ENCODE assay signal across 17 cellular contexts in genomic region chr1:33153650-33154049, GRCh38. TPM values are rescaled to one million over a fixed set of nuclear protein-coding genes. Genes with fewer than 3 reads are reported as not detected.
DNase-seq lines count a peak whose midpoint lies in the region; FAIRE-seq and TF ChIP-seq lines count a peak whose summit lies in the region.
"Had no signal": no experiment of that assay in that cellular context is flagged by ENCODE, and none has a peak within 500 bp of the region (broad histone marks: within the 10 kb centered on the region; RNA-seq: fewer than 3 reads in every experiment).

No MANE protein-coding gene starts in this region.

- H3K9me3 ChIP-seq in OCI-LY7 (ENCODE audit: low read length) = no peaks in the 10 kb centered on the region
- H3K9me3 ChIP-seq in endodermal cell (ENCODE audit: control insufficient read depth, low read length) = no peaks in the 10 kb centered on the region
- H3K9me3 ChIP-seq in prostate gland = no peaks in the 10 kb centered on the region
- H3K9me3 ChIP-seq: psoas muscle, SK-N-SH had no signal

- no peak overlapping the region for H3K4me3 Mint-ChIP-seq in endodermal cell
- H3K4me3 Mint-ChIP-seq: activated CD8-positive, alpha-beta T cell treated with anti-CD3 and anti-CD28 coated beads for 36 hours had no signal

- H3K9me2 ChIP-seq in OCI-LY7 (ENCODE audit: insufficient read depth, low read length) = no peaks in the 10 kb centered on the region
- H3K9me2 ChIP-seq: SK-N-SH had no signal

- no peaks in the 10 kb centered on the region for H3K9me3 Mint-ChIP-seq in endodermal cell
- H3K9me3 Mint-ChIP-seq: activated CD8-positive, alpha-beta T cell treated with anti-CD3 and anti-CD28 coated beads for 36 hours had no signal

- no TSS peak for BruUV-seq in OCI-LY7 (replicated peaks; lab: Mats Ljungman, UMichigan)

- peaks cover 8% of the 10 kb centered on the region for H3K4me1 Mint-ChIP-seq in endodermal cell

- no peaks in the 10 kb centered on the region for H3K79me2 ChIP-seq in OCI-LY7 (ENCODE audit: insufficient read depth, low read depth, low read length)

- H3K27ac Mint-ChIP-seq in endodermal cell = peak overlapping the region; percentile 83

- POLR2A ChIA-PET in OCI-LY7 (lab: Charles Lee) = interaction anchor here (0.7 kb wide), 1 partner anchor 123 kb away, joined by 3 read pairs; no protein-coding TSS in a partner anchor

- no peak overlapping the region for H3K9ac ChIP-seq in endodermal cell (ENCODE audit: extremely low read depth, low read length, poor library complexity, severe bottlenecking)
- H3K9ac ChIP-seq: SK-N-SH had no signal

- peak overlapping the region; percentile 23 for H3K27ac ChIP-seq in OCI-LY7 (ENCODE audit: low read depth, low read length, poor library complexity, severe bottlenecking)
- peak overlapping the region; percentile 96 for H3K27ac ChIP-seq in endodermal cell (ENCODE audit: low read depth, low read length)
- H3K27ac ChIP-seq in prostate gland = peak overlapping the region; percentile 79 to 83
- H3K27ac ChIP-seq: psoas muscle had no signal

- DNase-seq in GM12891 (ENCODE audit: insufficient read length, low spot score) = no peak
- no peak for DNase-seq in OCI-LY7 (ENCODE audit: low spot score)
- no peak for DNase-seq in endodermal cell
- no peak for DNase-seq in prostate gland (ENCODE audit: low spot score)
- no peak for DNase-seq in nucleus accumbens (lab: John Stamatoyannopoulos, UW)
- no peak for DNase-seq in stimulated activated CD4-positive, alpha-beta T cell treated with anti-CD3 and anti-CD28 coated beads, Interleukin-2, amount 100 ng/mL, for 24 hours
- DNase-seq in globus pallidus (ENCODE audit: low spot score) = no peak
- no peak for DNase-seq in HuH-7 (ENCODE audit: low spot score)
- DNase-seq: activated CD8-positive, alpha-beta T cell treated with anti-CD3 and anti-CD28 coated beads for 36 hours; cortex of kidney; DMS53; kidney glomerular epithelial cell; MM.1S; OCI-M1; stimulated activated CD4-positive, alpha-beta T cell treated with anti-CD3 and anti-CD28 coated beads, Interleukin-15, amount 100 ng/mL, for 24 hours had no signal

- H3K27me3 ChIP-seq in endodermal cell (ENCODE audit: control insufficient read depth, insufficient read depth, low read length, poor library complexity, severe bottlenecking) (no peaks in the 10 kb centered on the region), prostate gland (replicated peaks; ENCODE audit: insufficient read depth) (no peaks in the 10 kb centered on the region)

- peaks cover 14% of the 10 kb centered on the region for H3K36me3 Mint-ChIP-seq in endodermal cell (ENCODE audit: low read depth)

- H3K36me3 ChIP-seq in OCI-LY7 (ENCODE audit: insufficient read depth, low read length) = no peaks in the 10 kb centered on the region
- no peaks in the 10 kb centered on the region for H3K36me3 ChIP-seq in endodermal cell (ENCODE audit: control insufficient read depth, insufficient read depth, low read length)
- no peaks in the 10 kb centered on the region for H3K36me3 ChIP-seq in prostate gland

- no peaks in the 10 kb centered on the region for H3K27me3 Mint-ChIP-seq in endodermal cell (ENCODE audit: insufficient read depth)
- H3K27me3 Mint-ChIP-seq: activated CD8-positive, alpha-beta T cell treated with anti-CD3 and anti-CD28 coated beads for 36 hours had no signal

- H4K20me1 ChIP-seq in OCI-LY7 (ENCODE audit: insufficient read depth, low read length) = no peaks in the 10 kb centered on the region

- H3K4me3 ChIP-seq in OCI-LY7 (ENCODE audit: low read depth, low read length, poor library complexity, severe bottlenecking) (no peak overlapping the region), endodermal cell (ENCODE audit: low read length) (no peak overlapping the region), prostate gland (no peak overlapping the region)
- H3K4me3 ChIP-seq: psoas muscle had no signal

- peaks cover 15% of the 10 kb centered on the region for H3K4me1 ChIP-seq in OCI-LY7 (ENCODE audit: insufficient read depth, low read length, poor library complexity, severe bottlenecking)
- peaks cover 4% of the 10 kb centered on the region for H3K4me1 ChIP-seq in endodermal cell (ENCODE audit: control insufficient read depth, insufficient read depth, low read length)
- peaks cover 19% of the 10 kb centered on the region for H3K4me1 ChIP-seq in prostate gland (replicated peaks)

- CTCF ChIA-PET in OCI-LY7 (lab: Charles Lee; ENCODE audit: unreplicated experiment) = no interaction called here

- TF ChIP-seq CTCF in OCI-LY7 (conservative IDR thresholded peaks at IDR 0.05; ENCODE audit: low read length) (no peak), endodermal cell (conservative IDR thresholded peaks at IDR 0.05) (no peak), prostate gland (IDR thresholded peaks at IDR 0.05) (no peak)

- TF ChIP-seq POLR2A in GM12891 (IDR thresholded peaks at IDR 0.05; ENCODE audit: low read depth, low read length) = no peak
- TF ChIP-seq POLR2A in prostate gland (IDR thresholded peaks at IDR 0.05) = no peak

- no peak overlapping the region for H2AFZ ChIP-seq in OCI-LY7 (ENCODE audit: low read length)

- intact Hi-C loops in OCI-LY7 (cut with micrococcal nuclease; ENCODE audit: unreplicated experiment) = no loop called here
- intact Hi-C loops in prostate gland (cut with DNase I) = no loop called here

- 96 to 100% methylated on average over 2 of the region's 2 CpGs for WGBS in endodermal cell (ENCODE audit: insufficient coverage in 1 of 2, insufficient read length in 1 of 2), 2 experiments
- WGBS in prostate gland = 93% methylated on average over 2 of the region's 2 CpGs

- peak; percentile 16 for FAIRE-seq in GM12891 (lab: Jason Lieb, UNC)

- peak overlapping the region; percentile 45 for H3K4me2 ChIP-seq in OCI-LY7 (ENCODE audit: low read length)
- H3K4me2 ChIP-seq: SK-N-SH had no signal

TF ChIP-seq in GM12891, 5 proteins besides CTCF, POLR2A, EP300 and RAD21:
- no peak for TF ChIP-seq PAX5 (IDR thresholded peaks at IDR 0.05; ENCODE audit: insufficient read depth, low read length, severe bottlenecking)

RNA-seq across cellular contexts. Expression of gene TRIM62, which starts 28.2 kb away (rescaled TPM):
- 1.3 TPM for polyA plus RNA-seq in GM12891 (2012; ENCODE audit: low read depth, missing spikeins)
- 2.0 and 2.4 TPM in 2 replicates for total RNA-seq in OCI-LY7 (2014; rRNA removed; shearing (Covaris generic))
- 8.4 and 8.8 TPM in 2 replicates for total RNA-seq in OCI-LY7 (2022)
- total RNA-seq in endodermal cell = 1 to 10 TPM; 5.1 to 6.0 TPM
- 9.4 TPM for polyA plus RNA-seq in endodermal cell (2013, experiment 1 of 2)
- 8.0 TPM for polyA plus RNA-seq in endodermal cell (2013, experiment 2 of 2)
- 10 to 100 TPM; 13.3 to 18.1 TPM for total RNA-seq in prostate gland

Comparison
In these comparisons a context has a peak if more than half of its experiments do, and no peak if none do; other contexts are left out.
1. H3K27ac ChIP-seq: peak in every context shown above with its lines; median percentile 96 in endodermal cell; 81 in prostate gland; 23 in OCI-LY7.